ENCODE assay signal across 9 cellular contexts in genomic region chr12:10771132-10771733, GRCh38. TPM values are rescaled to one million over a fixed set of nuclear protein-coding genes. Genes with fewer than 3 reads are reported as not detected.
DNase-seq lines count a peak whose midpoint lies in the region; ATAC-seq and TF ChIP-seq lines count a peak whose summit lies in the region.
"Had no signal": no experiment of that assay in that cellular context is flagged by ENCODE, and none has a peak within 500 bp of the region (broad histone marks: within the 10 kb centered on the region; RNA-seq: fewer than 3 reads in every experiment).

No MANE protein-coding gene starts in this region.

- no peaks in the 10 kb centered on the region for H3K36me3 ChIP-seq in lung (ENCODE audit: control insufficient read depth in 2 of 2, insufficient read depth in 2 of 2, low read length in 2 of 2)

- DNase-seq in NCI-H2081 (lab: John Stamatoyannopoulos, UW) (peak; percentile 29 to 43), NCI-H2081 treated with DMSO at 0.1 percent for 48 hours (lab: John Stamatoyannopoulos, UW) (no peak), NCI-H1417 treated with DMSO at 0.1 percent for 48 hours (lab: John Stamatoyannopoulos, UW) (peak; percentile 13), lung (ENCODE audit: low spot score) (no peak)
- DNase-seq in central memory CD4-positive, alpha-beta T cell, result peak; percentile 38
- DNase-seq in activated CD4-positive, alpha-beta T cell treated with anti-CD3 and anti-CD28 coated beads, Interleukin-2, amount 50 U/mL, for 1 hour, result no peak

- H3K27ac ChIP-seq in lung (ENCODE audit: low read depth in 1 of 2, low read length in 1 of 2), result no peak overlapping the region

- no peak overlapping the region for H3K4me3 ChIP-seq in lung

- H3K9me3 ChIP-seq in lung (ENCODE audit: control insufficient read depth in 2 of 2, insufficient read depth in 1 of 2, low read length in 1 of 2), result no peaks in the 10 kb centered on the region

- TF ChIP-seq CTCF in lung (IDR thresholded peaks at IDR 0.05; ENCODE audit: control extremely low read depth, extremely low read depth), result peak; percentile 52

- WGBS in lung, 2 donors, result 0 to 3% methylated on average over 1 of the region's 1 CpG

- H3K27me3 ChIP-seq in lung (ENCODE audit: control insufficient read depth, insufficient read depth), result no peaks in the 10 kb centered on the region

- ATAC-seq in lung (ENCODE audit: insufficient read depth, low FRiP score) (no peak), HG03280 (IDR thresholded peaks at IDR 0.05; ENCODE audit: unreplicated experiment) (no peak), GM18873 (IDR thresholded peaks at IDR 0.05; ENCODE audit: low FRiP score, unreplicated experiment) (no peak)

- H3K4me1 ChIP-seq in lung (ENCODE audit: control insufficient read depth in 2 of 2, insufficient read depth in 2 of 2, low read length in 2 of 2), result no peaks in the 10 kb centered on the region

RNA-seq across cellular contexts. Expression of gene TAS2R7, which starts 31.2 kb away (rescaled TPM):
- total RNA-seq in lung, result under 1 TPM in 1 of 2 donors, not detected in 1; 0.31 TPM
- polyA plus RNA-seq in lung, result not detected
- total RNA-seq: CD8-positive, alpha-beta memory T cell had no signal
- polyA plus RNA-seq: CD8-positive, alpha-beta memory T cell had no signal

RNA-seq across cellular contexts. Expression of gene TAS2R8, which starts 35.9 kb away (rescaled TPM):
- not detected for total RNA-seq in lung
- polyA plus RNA-seq in lung, result not detected
- total RNA-seq: CD8-positive, alpha-beta memory T cell had no signal
- polyA plus RNA-seq: CD8-positive, alpha-beta memory T cell had no signal

RNA-seq across cellular contexts. Expression of gene TAS2R9, which starts 38.7 kb away (rescaled TPM):
- not detected for total RNA-seq in lung
- not detected for polyA plus RNA-seq in lung
- total RNA-seq: CD8-positive, alpha-beta memory T cell had no signal
- polyA plus RNA-seq: CD8-positive, alpha-beta memory T cell had no signal

RNA-seq across cellular contexts. Expression of gene YBX3, which starts 48.1 kb away (rescaled TPM):
- 100 to 1,000 TPM; 134 to 299 TPM for total RNA-seq in lung
- 100 to 1,000 TPM; 228 to 276 TPM for polyA plus RNA-seq in lung

RNA-seq across cellular contexts. Expression of gene TAS2R10, which starts 54.9 kb away (rescaled TPM):
- total RNA-seq in lung, result 1 to 10 TPM in 1 of 2 donors, under 1 TPM in 1; 0.80 to 2.1 TPM
- under 1 TPM in 1 of 2 donors, not detected in 1; 0.18 TPM for polyA plus RNA-seq in lung
- polyA plus RNA-seq: CD8-positive, alpha-beta memory T cell had no signal

Comparison
In these comparisons a context has a peak if more than half of its experiments do, and no peak if none do; other contexts are left out.
1. DNase-seq: peak in NCI-H2081 (2 of 2), NCI-H1417 treated with DMSO at 0.1 percent for 48 hours (single experiment) and central memory CD4-positive, alpha-beta T cell (single experiment); none in NCI-H2081 treated with DMSO at 0.1 percent for 48 hours (single experiment), lung (single experiment) and activated CD4-positive, alpha-beta T cell treated with anti-CD3 and anti-CD28 coated beads, Interleukin-2, amount 50 U/mL, for 1 hour (single experiment).